Comparison of ENCODE assay signal across 1 cellular context in genomic region chr18:9988665-9989064, GRCh38.
TF ChIP-seq lines count a peak whose summit lies in the region.

No MANE protein-coding gene starts in this region.

TF ChIP-seq in liver, 16 proteins besides CTCF, POLR2A, EP300 and RAD21 (continued from another document):
- no peak for TF ChIP-seq EGR1 (IDR thresholded peaks at IDR 0.05; ENCODE audit: low read depth in 2 of 2)
- TF ChIP-seq NR2F2 (IDR thresholded peaks at IDR 0.05): peak; percentile 48
- peak; percentile 5 to 54 for TF ChIP-seq HNF4A (conservative IDR thresholded peaks at IDR 0.05)
- no peak for TF ChIP-seq FOXA1 (IDR thresholded peaks at IDR 0.05)
- TF ChIP-seq MAX (IDR thresholded peaks at IDR 0.05): no peak
- no peak for TF ChIP-seq YY1 (IDR thresholded peaks at IDR 0.05)
TF ChIP-seq in liver: peak in this region for 2.
